Comparison of ENCODE assay signal across 1 cellular context in the genomic region with DNA sequence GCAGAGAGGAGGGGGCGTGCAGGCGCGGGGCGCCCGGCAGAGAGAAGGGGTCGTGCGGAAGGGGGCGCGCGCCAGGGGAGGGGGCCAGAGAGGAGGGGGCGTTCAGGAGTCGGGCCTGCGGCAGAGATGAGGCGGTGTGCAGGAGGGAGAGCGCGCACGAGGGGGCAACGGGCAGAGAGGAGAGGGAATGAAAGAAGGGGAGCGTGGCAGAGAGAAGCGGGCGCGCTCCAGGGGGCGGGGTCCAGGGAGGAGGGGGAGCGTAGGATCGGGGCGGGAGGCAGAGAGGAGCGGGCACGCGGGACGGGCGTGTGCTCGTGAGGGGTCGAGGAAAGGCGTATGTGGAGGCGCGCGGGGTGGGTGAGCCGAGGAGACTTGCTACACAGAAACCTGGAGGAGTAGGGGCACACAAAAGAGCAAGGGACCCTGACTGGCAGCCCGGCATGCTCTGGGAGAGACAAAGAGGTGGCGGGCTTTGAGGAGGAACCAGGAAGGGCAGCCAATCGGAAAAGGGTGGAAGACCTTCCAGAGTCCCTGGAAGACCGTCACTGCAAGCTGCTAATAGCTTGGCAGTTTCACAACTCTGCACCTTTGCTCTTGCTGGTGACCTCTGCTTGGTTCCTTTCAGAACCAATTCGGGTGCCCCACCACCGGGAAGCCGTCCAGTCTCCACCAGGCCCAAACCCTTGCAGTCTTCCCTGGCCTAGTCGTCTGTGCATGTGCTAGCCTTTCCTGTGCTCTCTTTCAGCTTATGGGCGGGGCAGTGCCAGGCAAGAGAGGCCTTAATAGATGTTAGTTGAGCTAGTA.
TF ChIP-seq lines count a peak whose summit lies in the region.

No MANE protein-coding gene starts in this region.

TF ChIP-seq in HEK293T, 16 proteins besides CTCF, POLR2A, EP300 and RAD21 (continued from another document):
- TF ChIP-seq PKNOX1 (IDR thresholded peaks at IDR 0.05) (no peak), ARNT (IDR thresholded peaks at IDR 0.05) (no peak), FOXK2 (IDR thresholded peaks at IDR 0.05) (no peak)
